Comparison of ENCODE assay signal across 32 cellular contexts in the genomic region with DNA sequence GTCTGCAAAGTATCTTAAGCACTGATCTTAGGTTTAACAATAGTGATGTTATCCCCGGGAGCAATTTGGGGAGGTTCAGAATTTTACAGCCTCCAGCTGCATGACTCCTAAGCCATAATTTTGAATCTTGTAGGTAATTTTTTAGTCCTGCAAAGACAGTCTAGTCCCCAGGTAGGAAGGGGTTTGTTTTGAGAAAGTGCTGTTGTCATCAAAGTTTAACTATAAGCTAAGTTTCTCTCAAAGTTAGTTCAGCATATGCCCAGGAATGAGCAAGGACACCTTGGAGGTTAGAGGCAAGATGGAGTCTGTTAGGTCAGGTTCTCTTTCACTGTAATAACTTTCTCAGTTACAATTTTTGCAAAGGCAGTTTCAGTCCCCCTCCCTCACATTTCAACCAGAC.
"Had no signal": no experiment of that assay in that cellular context is flagged by ENCODE, and none has a peak within 500 bp of the region (broad histone marks: within the 10 kb centered on the region; RNA-seq: fewer than 3 reads in every experiment).

No MANE protein-coding gene starts in this region.

- H3K9me3 ChIP-seq: adrenal gland, ascending aorta, body of pancreas, breast epithelium had no signal

- DNase-seq: activated effector memory CD4-positive, alpha-beta T cell treated with anti-CD3 and anti-CD28 coated beads, Interleukin-2, amount 50 U/mL, for 16 hours; activated effector memory CD4-positive, alpha-beta T cell treated with Interleukin-2 at 50 U/mL for 16 hours; activated gamma-delta T cell; activated gamma-delta T cell treated with Interleukin-2 at 50 U/mL for 16 hours; activated naive CD4-positive, alpha-beta T cell; activated naive CD4-positive, alpha-beta T cell treated with anti-CD3 and anti-CD28 coated beads for 36 hours; activated naive CD4-positive, alpha-beta T cell treated with anti-CD3 and anti-CD28 coated beads, Interleukin-2, amount 10 ng/mL, durations not matched to agents 7 days and 5 days; activated naive CD4-positive, alpha-beta T cell treated with anti-CD3 and anti-CD28 coated beads, Interleukin-2, amount 50 U/mL, for 16 hours; activated naive CD4-positive, alpha-beta T cell treated with Interleukin-2 at 50 U/mL for 16 hours; activated naive CD8-positive, alpha-beta T cell treated with anti-CD3 and anti-CD28 coated beads for 36 hours; activated naive CD8-positive, alpha-beta T cell treated with anti-CD3 and anti-CD28 coated beads, Interleukin-2, amount 10 ng/mL, durations not matched to agents 7 days and 5 days; activated naive CD8-positive, alpha-beta T cell treated with anti-CD3 and anti-CD28 coated beads, Interleukin-2, amount 50 U/mL, for 24 hours; activated T-cell treated with anti-CD3 and anti-CD28 coated beads, Interleukin-2, amount 50 U/mL, for 4 hours; activated T-cell treated with anti-CD3 and anti-CD28 coated beads, Interleukin-2, amount 50 U/mL, for 48 hours; activated T-cell treated with anti-CD3 and anti-CD28 coated beads, Interleukin-2, amount 50 U/mL, for 72 hours; adrenal gland; amniotic stem cell; amygdala; anterior cingulate cortex; aorta; body of pancreas; brain microvascular endothelial cell; caudate nucleus; central memory CD4-positive, alpha-beta T cell; cerebellar nuclear complex had no signal

- ATAC-seq: activated naive CD4-positive, alpha-beta T cell treated with anti-CD3 and anti-CD28 coated beads, Interleukin-2, amount 50 U/mL, for 72 hours; activated naive CD8-positive, alpha-beta T cell treated with anti-CD3 and anti-CD28 coated beads, Interleukin-2, amount 50 U/mL, for 24 hours; activated T-cell treated with anti-CD3 and anti-CD28 coated beads, Interleukin-2, amount 50 U/mL, for 4 hours; activated T-cell treated with anti-CD3 and anti-CD28 coated beads, Interleukin-2, amount 50 U/mL, for 72 hours; activated T-helper 17 cell treated with anti-CD3 and anti-CD28 coated beads, Interleukin-2, amount 50 U/mL, for 72 hours; body of pancreas had no signal

- H3K27me3 ChIP-seq: adrenal gland, ascending aorta, body of pancreas, brain microvascular endothelial cell, breast epithelium, cardiac muscle cell had no signal

- H3K4me3 ChIP-seq: adrenal gland, ascending aorta, body of pancreas, breast epithelium, cardiac muscle cell had no signal

- H3K27ac ChIP-seq: adrenal gland, ascending aorta, body of pancreas, brain microvascular endothelial cell, breast epithelium, cardiac muscle cell had no signal

- H3K4me1 ChIP-seq: adrenal gland, ascending aorta, body of pancreas, breast epithelium had no signal

- FAIRE-seq: astrocyte, bronchial epithelial cell had no signal

- H3K36me3 ChIP-seq: adrenal gland, ascending aorta, brain microvascular endothelial cell, breast epithelium, cardiac muscle cell had no signal
